Comparison of ENCODE assay signal across 20 cellular contexts in the genomic region with DNA sequence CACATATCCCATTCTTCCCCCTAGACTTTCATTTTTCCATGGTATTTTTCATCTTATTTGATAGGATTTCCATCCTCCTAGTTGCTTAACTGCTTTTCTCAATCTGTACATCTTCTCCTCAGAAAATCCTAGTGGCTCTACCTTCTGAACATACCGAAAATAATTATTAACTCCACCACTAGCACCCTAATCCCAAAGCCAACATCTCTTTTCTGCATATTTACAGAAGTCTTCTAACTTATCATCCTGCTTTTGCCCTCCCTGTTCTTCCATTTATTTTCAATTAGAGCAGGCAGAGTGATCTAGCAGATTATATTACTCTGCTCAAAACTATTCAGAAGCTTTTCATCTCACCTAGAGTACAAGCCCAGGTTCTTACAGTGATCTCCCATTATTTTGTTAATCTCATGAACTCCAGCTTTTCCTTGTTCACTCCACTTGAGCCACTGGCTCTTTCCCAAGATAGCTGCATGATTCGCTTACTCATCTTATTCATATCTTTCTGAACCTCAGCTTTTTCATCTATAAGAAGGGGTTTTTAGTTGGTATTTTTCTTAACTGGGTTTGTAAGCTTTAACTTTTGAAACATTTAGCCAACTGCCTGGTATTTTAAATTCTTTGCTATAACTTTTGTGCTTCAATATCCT. TPM values are rescaled to one million over a fixed set of nuclear protein-coding genes. Genes with fewer than 3 reads are reported as not detected.
DNase-seq lines count a peak whose midpoint lies in the region; ATAC-seq and TF ChIP-seq lines count a peak whose summit lies in the region.
"Had no signal": no experiment of that assay in that cellular context is flagged by ENCODE, and none has a peak within 500 bp of the region (broad histone marks: within the 10 kb centered on the region; RNA-seq: fewer than 3 reads in every experiment).

No MANE protein-coding gene starts in this region.

- H3K27ac ChIP-seq in AG04450 (ENCODE audit: low read depth, low read length) = no peak overlapping the region
- H3K27ac ChIP-seq in GM23338 (ENCODE audit: low read depth) = no peak overlapping the region
- H3K27ac ChIP-seq: parathyroid adenoma had no signal

- H3K36me3 Mint-ChIP-seq in GM23338 (ENCODE audit: low read depth) = peaks cover 9% of the 10 kb centered on the region
- H3K36me3 Mint-ChIP-seq in activated naive CD4-positive, alpha-beta T cell treated with anti-CD3 and anti-CD28 coated beads for 36 hours (ENCODE audit: low read depth) = peaks cover 48% of the 10 kb centered on the region
- H3K36me3 Mint-ChIP-seq in activated CD8-positive, alpha-beta T cell treated with anti-CD3 and anti-CD28 coated beads, Interleukin-2, amount 10 ng/mL, durations not matched to agents 7 days and 5 days (ENCODE audit: low read depth) = peaks cover 53% of the 10 kb centered on the region

- DNase-seq in AG04450 (ENCODE audit: low read depth, low spot score) (peak; percentile 10), GM23338 (ENCODE audit: low spot score) (no peak), astrocyte of the spinal cord (ENCODE audit: low read depth, low spot score) (peak; percentile 63), glomerular visceral epithelial cell (ENCODE audit: extremely low spot score) (peak; percentile 19), HuH-7 (ENCODE audit: low spot score) (no peak)
- DNase-seq in activated naive CD4-positive, alpha-beta T cell treated with anti-CD3 and anti-CD28 coated beads for 36 hours = no peak
- DNase-seq in activated CD8-positive, alpha-beta T cell treated with anti-CD3 and anti-CD28 coated beads, Interleukin-2, amount 10 ng/mL, durations not matched to agents 7 days and 5 days = no peak
- DNase-seq: activated CD8-positive, alpha-beta memory T cell treated with anti-CD3 and anti-CD28 coated beads for 24 hours; activated effector memory CD4-positive, alpha-beta T cell treated with Interleukin-2 at 50 U/mL for 16 hours; C1 segment of cervical spinal cord; effector memory CD4-positive, alpha-beta T cell; Karpas-422; NCI-H69; PC-3; stimulated activated naive CD4-positive, alpha-beta T cell treated with Interleukin-2 at 50 U/mL for 16 hours had no signal

- POLR2A ChIA-PET in AG04450 (lab: Yijun Ruan, JAX) = no interaction called here
- POLR2A ChIA-PET in activated CD8-positive, alpha-beta T cell treated with anti-CD3 and anti-CD28 coated beads, Interleukin-2, amount 10 ng/mL, durations not matched to agents 7 days and 5 days (lab: Charles Lee) = no interaction called here

- no peak for ATAC-seq in GM23338
- ATAC-seq in GM21381 (IDR thresholded peaks at IDR 0.05; ENCODE audit: unreplicated experiment) = no peak
- ATAC-seq in activated CD8-positive, alpha-beta T cell treated with anti-CD3 and anti-CD28 coated beads, Interleukin-2, amount 10 ng/mL, durations not matched to agents 7 days and 5 days = no peak
- ATAC-seq: GM12878, PC-3 had no signal

- no peaks in the 10 kb centered on the region for H3K27me3 Mint-ChIP-seq in GM23338 (ENCODE audit: insufficient read depth, low read depth, poor library complexity)
- no peaks in the 10 kb centered on the region for H3K27me3 Mint-ChIP-seq in activated naive CD4-positive, alpha-beta T cell treated with anti-CD3 and anti-CD28 coated beads for 36 hours (ENCODE audit: low read depth)
- H3K27me3 Mint-ChIP-seq in activated CD8-positive, alpha-beta T cell treated with anti-CD3 and anti-CD28 coated beads, Interleukin-2, amount 10 ng/mL, durations not matched to agents 7 days and 5 days (ENCODE audit: low read depth) = no peaks in the 10 kb centered on the region

- no peaks in the 10 kb centered on the region for H3K9me3 Mint-ChIP-seq in GM23338
- H3K9me3 Mint-ChIP-seq in activated naive CD4-positive, alpha-beta T cell treated with anti-CD3 and anti-CD28 coated beads for 36 hours = no peaks in the 10 kb centered on the region
- peaks cover under 1% of the 10 kb centered on the region for H3K9me3 Mint-ChIP-seq in activated CD8-positive, alpha-beta T cell treated with anti-CD3 and anti-CD28 coated beads, Interleukin-2, amount 10 ng/mL, durations not matched to agents 7 days and 5 days (ENCODE audit: insufficient read depth)

- H3K4me3 ChIP-seq in AG04450 (ENCODE audit: low read depth, low read length) = no peak overlapping the region
- H3K4me3 ChIP-seq in GM23338 = no peak overlapping the region
- no peak overlapping the region for H3K4me3 ChIP-seq in astrocyte of the spinal cord (ENCODE audit: low read depth, low read length)
- H3K4me3 ChIP-seq: GM12878 had no signal

- CTCF ChIA-PET in AG04450 (lab: Charles Lee) = interaction anchor here (0.8 to 4.3 kb wide), 7 partner anchors 9 to 555 kb away, joined by 3 to 18 read pairs (median 4); no protein-coding TSS in a partner anchor
- CTCF ChIA-PET in activated naive CD4-positive, alpha-beta T cell treated with anti-CD3 and anti-CD28 coated beads for 36 hours (lab: Charles Lee) = no interaction called here
- CTCF ChIA-PET in activated CD8-positive, alpha-beta T cell treated with anti-CD3 and anti-CD28 coated beads, Interleukin-2, amount 10 ng/mL, durations not matched to agents 7 days and 5 days (lab: Charles Lee) = interaction anchor here (1.1 kb wide), 1 partner anchor 16 kb away, joined by 3 read pairs; no protein-coding TSS in a partner anchor

- no peak overlapping the region for H3K4me2 ChIP-seq in GM23338

- no peak overlapping the region for H3K4me3 Mint-ChIP-seq in GM23338
- no peak overlapping the region for H3K4me3 Mint-ChIP-seq in activated naive CD4-positive, alpha-beta T cell treated with anti-CD3 and anti-CD28 coated beads for 36 hours
- H3K4me3 Mint-ChIP-seq in activated CD8-positive, alpha-beta T cell treated with anti-CD3 and anti-CD28 coated beads, Interleukin-2, amount 10 ng/mL, durations not matched to agents 7 days and 5 days = no peak overlapping the region

- 0 out of 2 replicates have a peak, but pooled peaks cover 5% of the 10 kb centered on the region for H4K20me1 ChIP-seq in GM23338 (replicated peaks; ENCODE audit: insufficient read depth)

- H3K4me1 ChIP-seq in GM23338 (ENCODE audit: insufficient read depth) = peaks cover 4% of the 10 kb centered on the region; the same call in 1 of the 2 replicates
- H3K4me1 ChIP-seq: parathyroid adenoma had no signal

- in situ Hi-C loops in astrocyte of the spinal cord (cut with HindIII; ENCODE audit: low sequenced_read_pairs) = no loop called here

- H3F3A ChIP-seq in GM23338 (replicated peaks; ENCODE audit: low read depth) = no peaks in the 10 kb centered on the region

- H3K36me3 ChIP-seq in GM23338 (ENCODE audit: insufficient read depth) = peaks cover 7% of the 10 kb centered on the region; the same call in 1 of the 2 replicates

- intact Hi-C loops in activated naive CD4-positive, alpha-beta T cell treated with anti-CD3 and anti-CD28 coated beads for 36 hours (cut with micrococcal nuclease) = no loop called here

- H3K9me3 ChIP-seq in AG04450 (ENCODE audit: control insufficient read depth, insufficient read depth, low read length) = no peaks in the 10 kb centered on the region

- H3K27me3 ChIP-seq in AG04450 (ENCODE audit: control insufficient read depth, insufficient read depth, low read length) (no peaks in the 10 kb centered on the region), GM23338 (ENCODE audit: insufficient read depth) (no peaks in the 10 kb centered on the region)

- no peaks in the 10 kb centered on the region for H3K9me2 ChIP-seq in GM23338 (ENCODE audit: insufficient read depth)

- H3K79me2 ChIP-seq in GM23338 (replicated peaks; ENCODE audit: insufficient read depth) = peaks cover 29% of the 10 kb centered on the region
- H3K79me2 ChIP-seq: parathyroid adenoma had no signal

- no peak overlapping the region for H2AFZ ChIP-seq in GM23338
- H2AFZ ChIP-seq: parathyroid adenoma had no signal

- H3K4me1 Mint-ChIP-seq in GM23338 = peaks cover 8% of the 10 kb centered on the region; the same call in 2 of the 3 replicates
- H3K4me1 Mint-ChIP-seq in activated naive CD4-positive, alpha-beta T cell treated with anti-CD3 and anti-CD28 coated beads for 36 hours (ENCODE audit: low read depth) = peaks cover 32% of the 10 kb centered on the region
- H3K4me1 Mint-ChIP-seq in activated CD8-positive, alpha-beta T cell treated with anti-CD3 and anti-CD28 coated beads, Interleukin-2, amount 10 ng/mL, durations not matched to agents 7 days and 5 days (ENCODE audit: low read depth) = peaks cover 10% of the 10 kb centered on the region

- H3K27ac Mint-ChIP-seq in GM23338 = peak overlapping the region; percentile 21; the same call in 1 of the 2 replicates
- H3K27ac Mint-ChIP-seq in activated naive CD4-positive, alpha-beta T cell treated with anti-CD3 and anti-CD28 coated beads for 36 hours = no peak overlapping the region
- H3K27ac Mint-ChIP-seq in activated CD8-positive, alpha-beta T cell treated with anti-CD3 and anti-CD28 coated beads, Interleukin-2, amount 10 ng/mL, durations not matched to agents 7 days and 5 days = no peak overlapping the region

- TF ChIP-seq CTCF in AG04450 (IDR thresholded peaks at IDR 0.05; ENCODE audit: low read depth, low read length) (no peak), GM23338 (conservative IDR thresholded peaks at IDR 0.05; ENCODE audit: low read depth in 2 of 2) (no peak), astrocyte of the spinal cord (IDR thresholded peaks at IDR 0.05; ENCODE audit: low read depth, low read length) (no peak)

RNA-seq across cellular contexts. Expression of a gene that starts 24.1 kb away (rescaled TPM):
- not detected in 2 replicates for polyA plus RNA-seq in AG04450 (2011; rRNA removed)
- polyA minus RNA-seq in AG04450 (2011; rRNA and poly(A)+ RNA removed) = not detected in 2 replicates
- not detected in 2 replicates for total RNA-seq in GM23338 (2014; rRNA removed; shearing (Covaris generic))
- not detected in 2 replicates for polyA plus RNA-seq in GM23338 (2016; fragmentation: Nextera tagmentation; extraction: Ambion mirVana)
- not detected for total RNA-seq in activated naive CD4-positive, alpha-beta T cell treated with anti-CD3 and anti-CD28 coated beads for 36 hours
- not detected for total RNA-seq in activated CD8-positive, alpha-beta T cell treated with anti-CD3 and anti-CD28 coated beads, Interleukin-2, amount 10 ng/mL, durations not matched to agents 7 days and 5 days
- total RNA-seq: cardiac septum, GM12878, ureter had no signal

RNA-seq across cellular contexts. Expression of a gene that starts 28.1 kb away (rescaled TPM):
- polyA plus RNA-seq in AG04450 (2011; rRNA removed) (35.3 and 52.9 TPM in 2 replicates), GM23338 (2016; fragmentation: Nextera tagmentation; extraction: Ambion mirVana) (157 and 200 TPM in 2 replicates)
- 3.1 and 7.2 TPM in 2 replicates for polyA minus RNA-seq in AG04450 (2011; rRNA and poly(A)+ RNA removed)
- total RNA-seq in GM23338 (2014; rRNA removed; shearing (Covaris generic)) = 24.1 and 34.5 TPM in 2 replicates
- 10 to 100 TPM; 49.7 to 52.0 TPM for total RNA-seq in activated naive CD4-positive, alpha-beta T cell treated with anti-CD3 and anti-CD28 coated beads for 36 hours
- 10 to 100 TPM; 47.1 to 58.0 TPM for total RNA-seq in activated CD8-positive, alpha-beta T cell treated with anti-CD3 and anti-CD28 coated beads, Interleukin-2, amount 10 ng/mL, durations not matched to agents 7 days and 5 days

RNA-seq across cellular contexts. Expression of a gene that starts 28.4 kb away (rescaled TPM):
- polyA plus RNA-seq in AG04450 (2011; rRNA removed) = 34.4 and 48.4 TPM in 2 replicates
- 36.5 and 58.8 TPM in 2 replicates for polyA minus RNA-seq in AG04450 (2011; rRNA and poly(A)+ RNA removed)
- 26.5 and 28.9 TPM in 2 replicates for total RNA-seq in GM23338 (2014; rRNA removed; shearing (Covaris generic))
- polyA plus RNA-seq in GM23338 (2016; fragmentation: Nextera tagmentation; extraction: Ambion mirVana) = 13.0 and 13.9 TPM in 2 replicates
- total RNA-seq in activated naive CD4-positive, alpha-beta T cell treated with anti-CD3 and anti-CD28 coated beads for 36 hours = 10 to 100 TPM; 19.4 to 21.6 TPM
- total RNA-seq in activated CD8-positive, alpha-beta T cell treated with anti-CD3 and anti-CD28 coated beads, Interleukin-2, amount 10 ng/mL, durations not matched to agents 7 days and 5 days = 10 to 100 TPM; 33.7 to 36.8 TPM

Comparison
In these comparisons a context has a peak if more than half of its experiments do, and no peak if none do; other contexts are left out.
1. DNase-seq: peak in AG04450 (single experiment), astrocyte of the spinal cord (single experiment) and glomerular visceral epithelial cell (single experiment); none in GM23338 (single experiment), HuH-7 (single experiment), activated naive CD4-positive, alpha-beta T cell treated with anti-CD3 and anti-CD28 coated beads for 36 hours (single experiment) and activated CD8-positive, alpha-beta T cell treated with anti-CD3 and anti-CD28 coated beads, Interleukin-2, amount 10 ng/mL, durations not matched to agents 7 days and 5 days (single experiment).